ENCODE assay signal across 2 cellular contexts in the genomic region with DNA sequence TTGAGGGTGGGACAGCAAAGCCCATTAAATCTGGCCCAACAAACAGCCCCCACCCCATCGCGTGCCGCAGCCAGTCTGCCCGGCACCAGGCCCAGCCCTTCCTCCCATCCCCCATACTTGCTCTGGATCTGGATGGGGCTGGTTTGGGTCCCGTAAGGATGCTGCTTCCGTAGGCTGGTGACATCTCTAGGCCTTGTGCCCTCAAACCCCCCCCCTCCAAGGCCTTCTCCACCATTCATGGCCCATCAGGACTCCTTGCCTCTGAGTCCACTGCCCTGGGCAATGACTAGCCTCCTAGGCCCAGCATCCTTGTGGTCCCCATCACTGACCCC.
TF ChIP-seq lines count a peak whose summit lies in the region.

No MANE protein-coding gene starts in this region.

TF ChIP-seq in A549, 52 proteins besides CTCF, POLR2A, EP300 and RAD21:
- TF ChIP-seq RNF2 (IDR thresholded peaks at IDR 0.05; ENCODE audit: borderline replicate concordance, low read depth) = no peak
- TF ChIP-seq ZSCAN20 (CRISPR knock-in tag; IDR thresholded peaks at IDR 0.05) = no peak
- TF ChIP-seq EHMT2 (IDR thresholded peaks at IDR 0.05; ENCODE audit: low read depth) = no peak
- TF ChIP-seq, protein P1, sequence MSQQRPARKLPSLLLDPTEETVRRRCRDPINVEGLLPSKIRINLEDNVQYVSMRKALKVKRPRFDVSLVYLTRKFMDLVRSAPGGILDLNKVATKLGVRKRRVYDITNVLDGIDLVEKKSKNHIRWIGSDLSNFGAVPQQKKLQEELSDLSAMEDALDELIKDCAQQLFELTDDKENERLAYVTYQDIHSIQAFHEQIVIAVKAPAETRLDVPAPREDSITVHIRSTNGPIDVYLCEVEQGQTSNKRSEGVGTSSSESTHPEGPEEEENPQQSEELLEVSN (IDR thresholded peaks at IDR 0.05; ENCODE audit: borderline replicate concordance, low read depth) = no peak
- no peak for TF ChIP-seq HDAC2 (IDR thresholded peaks at IDR 0.05)
- no peak for TF ChIP-seq NFE2L2 (conservative IDR thresholded peaks at IDR 0.05; ENCODE audit: low read length)
- TF ChIP-seq, protein P2, sequence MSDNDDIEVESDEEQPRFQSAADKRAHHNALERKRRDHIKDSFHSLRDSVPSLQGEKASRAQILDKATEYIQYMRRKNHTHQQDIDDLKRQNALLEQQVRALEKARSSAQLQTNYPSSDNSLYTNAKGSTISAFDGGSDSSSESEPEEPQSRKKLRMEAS (IDR thresholded peaks at IDR 0.05) = no peak
- TF ChIP-seq ZNF302 (CRISPR knock-in tag; IDR thresholded peaks at IDR 0.05) = no peak
TF ChIP-seq in A549: peak in this region for 0.

TF ChIP-seq in HCT116, 20 proteins besides CTCF, POLR2A, EP300 and RAD21:
- TF ChIP-seq, protein P3, sequence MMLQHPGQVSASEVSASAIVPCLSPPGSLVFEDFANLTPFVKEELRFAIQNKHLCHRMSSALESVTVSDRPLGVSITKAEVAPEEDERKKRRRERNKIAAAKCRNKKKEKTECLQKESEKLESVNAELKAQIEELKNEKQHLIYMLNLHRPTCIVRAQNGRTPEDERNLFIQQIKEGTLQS (IDR thresholded peaks at IDR 0.05) = no peak
- TF ChIP-seq REST (IDR thresholded peaks at IDR 0.05; ENCODE audit: low read depth) (no peak), ZNF274 (IDR thresholded peaks at IDR 0.05; ENCODE audit: low read depth, low read length) (no peak), SRF (IDR thresholded peaks at IDR 0.05; ENCODE audit: low read depth) (no peak), SIN3A (IDR thresholded peaks at IDR 0.05; ENCODE audit: low read depth) (no peak), EZH2phosphoT487 (IDR thresholded peaks at IDR 0.05; ENCODE audit: borderline replicate concordance) (no peak), EGR1 (IDR thresholded peaks at IDR 0.05; ENCODE audit: low read depth) (no peak), POLR2AphosphoS5 (IDR thresholded peaks at IDR 0.05; ENCODE audit: low read depth, low read length) (no peak), CEBPB (IDR thresholded peaks at IDR 0.05; ENCODE audit: low read depth) (no peak), EZH2 (IDR thresholded peaks at IDR 0.05) (no peak), ZFX (IDR thresholded peaks at IDR 0.05) (no peak), JUND (IDR thresholded peaks at IDR 0.05) (no peak)
